1 cellular context compared by ENCODE assay signal in genomic region chr11:132490976-132491375, GRCh38.
TF ChIP-seq lines count a peak whose summit lies in the region.

No MANE protein-coding gene starts in this region.

TF ChIP-seq in H1, 55 proteins besides CTCF, POLR2A, EP300 and RAD21:
- TF ChIP-seq TAF1 (IDR thresholded peaks at IDR 0.05; ENCODE audit: low read depth, low read length) (no peak), E2F6 (IDR thresholded peaks at IDR 0.05) (no peak), SIN3A (conservative IDR thresholded peaks at IDR 0.05 in 1 of 2, IDR thresholded peaks at IDR 0.05 in 1 of 2; ENCODE audit: low read depth in 1 of 2, low read length in 2 of 2) (no peak), SP1 (IDR thresholded peaks at IDR 0.05; ENCODE audit: low read depth, low read length) (no peak), TEAD4 (IDR thresholded peaks at IDR 0.05; ENCODE audit: low read depth, low read length) (no peak), SP4 (IDR thresholded peaks at IDR 0.05; ENCODE audit: low read length) (no peak), RNF2 (IDR thresholded peaks at IDR 0.05; ENCODE audit: borderline replicate concordance, low read depth, low read length, missing control alignments, poor library complexity, severe bottlenecking) (no peak), KDM5A (IDR thresholded peaks at IDR 0.05; ENCODE audit: low read length) (no peak), NANOG (IDR thresholded peaks at IDR 0.05; ENCODE audit: insufficient read depth, low read depth, low read length, poor library complexity, severe bottlenecking) (no peak), CEBPB (IDR thresholded peaks at IDR 0.05; ENCODE audit: low read depth, low read length) (no peak), MAFK (IDR thresholded peaks at IDR 0.05; ENCODE audit: low read depth, low read length) (no peak), TAF7 (optimal IDR thresholded peaks at IDR 0.05; ENCODE audit: borderline replicate concordance, low read depth, low read length) (no peak), RBBP5 (IDR thresholded peaks at IDR 0.05; ENCODE audit: borderline replicate concordance, low read depth, low read length) (no peak), ASH2L (IDR thresholded peaks at IDR 0.05; ENCODE audit: low read length) (no peak), SIRT6 (IDR thresholded peaks at IDR 0.05; ENCODE audit: low read length) (no peak), BCL11A (IDR thresholded peaks at IDR 0.05; ENCODE audit: low read depth in 2 of 2, low read length in 2 of 2) (no peak), RXRA (IDR thresholded peaks at IDR 0.05; ENCODE audit: insufficient read depth, low read depth, low read length) (no peak)
TF ChIP-seq in H1: peak in this region for 0.
